26 cellular contexts compared by ENCODE assay signal in genomic region chr2:164813535-164813934, GRCh38.
"Had no signal": no experiment of that assay in that cellular context is flagged by ENCODE, and none has a peak within 500 bp of the region (broad histone marks: within the 10 kb centered on the region; RNA-seq: fewer than 3 reads in every experiment).

No MANE protein-coding gene starts in this region.

- H3K9me3 ChIP-seq: left ventricle myocardium inferior, pancreas, prostate gland, transverse colon, upper lobe of left lung, vagina had no signal

- H3K27ac Mint-ChIP-seq: immature natural killer cell; naive thymus-derived CD8-positive, alpha-beta T cell; nephron; stimulated activated effector memory CD8-positive, alpha-beta T cell treated with anti-CD3 and anti-CD28 coated beads, Interleukin-12 subunit alpha, Interleukin-12 subunit beta, amount 100 ng/mL, for 72 hours; stimulated activated naive CD8-positive, alpha-beta T cell treated with anti-CD3 and anti-CD28 coated beads, Interleukin-15, Interleukin-2, amounts not matched to agents 100 ng/mL and 50 ng/mL, for 24 hours had no signal

- H3K27me3 ChIP-seq: pancreas, transverse colon, upper lobe of left lung, vagina had no signal

- H3K4me3 ChIP-seq: left ventricle myocardium inferior, lung, pancreas, prostate gland, skin epidermis, transverse colon, upper lobe of left lung, vagina had no signal

- H3K9me3 Mint-ChIP-seq: naive thymus-derived CD8-positive, alpha-beta T cell; nephron; neural crest cell; stimulated activated effector memory CD8-positive, alpha-beta T cell treated with anti-CD3 and anti-CD28 coated beads, Interleukin-12 subunit alpha, Interleukin-12 subunit beta, amount 100 ng/mL, for 72 hours; stimulated activated naive CD8-positive, alpha-beta T cell treated with anti-CD3 and anti-CD28 coated beads, Interleukin-15, Interleukin-2, amounts not matched to agents 100 ng/mL and 50 ng/mL, for 24 hours had no signal

- H3K36me3 Mint-ChIP-seq: immature natural killer cell; naive thymus-derived CD8-positive, alpha-beta T cell; stimulated activated effector memory CD8-positive, alpha-beta T cell treated with anti-CD3 and anti-CD28 coated beads, Interleukin-12 subunit alpha, Interleukin-12 subunit beta, amount 100 ng/mL, for 72 hours had no signal

- H3K27me3 Mint-ChIP-seq: naive thymus-derived CD8-positive, alpha-beta T cell; stimulated activated naive CD8-positive, alpha-beta T cell treated with anti-CD3 and anti-CD28 coated beads, Interleukin-15, Interleukin-2, amounts not matched to agents 100 ng/mL and 50 ng/mL, for 24 hours had no signal

- DNase-seq: hypothalamus; immature natural killer cell; kidney; left ventricle myocardium inferior; naive thymus-derived CD8-positive, alpha-beta T cell; nucleus accumbens; pancreas; posterior cingulate gyrus; retina; right cardiac atrium; stimulated activated CD4-positive, alpha-beta T cell treated with anti-CD3 and anti-CD28 coated beads, Interleukin-12 subunit alpha, Interleukin-12 subunit beta, amount 100 ng/mL, for 4 hours; stimulated activated CD4-positive, alpha-beta T cell treated with anti-CD3 and anti-CD28 coated beads, Interleukin-15, amount 100 ng/mL, for 24 hours; stimulated activated CD4-positive, alpha-beta T cell treated with anti-CD3 and anti-CD28 coated beads, Interleukin-4, amount 100 ng/mL, for 24 hours; stimulated activated naive CD4-positive, alpha-beta T cell; substantia nigra; transverse colon; upper lobe of left lung had no signal

- H3K36me3 ChIP-seq: left ventricle myocardium inferior, pancreas, prostate gland, transverse colon, upper lobe of left lung, vagina had no signal

- ATAC-seq: naive thymus-derived CD8-positive, alpha-beta T cell; pancreas; right cardiac atrium; sciatic nerve; stimulated activated effector memory CD8-positive, alpha-beta T cell treated with anti-CD3 and anti-CD28 coated beads, Interleukin-12 subunit alpha, Interleukin-12 subunit beta, amount 100 ng/mL, for 72 hours had no signal

- H3K4me3 Mint-ChIP-seq: immature natural killer cell; naive thymus-derived CD8-positive, alpha-beta T cell; nephron; neural crest cell; stimulated activated effector memory CD8-positive, alpha-beta T cell treated with anti-CD3 and anti-CD28 coated beads, Interleukin-12 subunit alpha, Interleukin-12 subunit beta, amount 100 ng/mL, for 72 hours; stimulated activated naive CD8-positive, alpha-beta T cell treated with anti-CD3 and anti-CD28 coated beads, Interleukin-15, Interleukin-2, amounts not matched to agents 100 ng/mL and 50 ng/mL, for 24 hours had no signal

- H3K4me1 Mint-ChIP-seq: immature natural killer cell; stimulated activated effector memory CD8-positive, alpha-beta T cell treated with anti-CD3 and anti-CD28 coated beads, Interleukin-12 subunit alpha, Interleukin-12 subunit beta, amount 100 ng/mL, for 72 hours had no signal

- H3K27ac ChIP-seq: pancreas, skin epidermis, transverse colon, upper lobe of left lung, vagina had no signal

- H3K4me1 ChIP-seq: transverse colon had no signal
